Comparison of ENCODE assay signal across 14 cellular contexts in genomic region chr4:101304916-101305315, GRCh38. TPM values are rescaled to one million over a fixed set of nuclear protein-coding genes. Genes with fewer than 3 reads are reported as not detected.
DNase-seq lines count a peak whose midpoint lies in the region; ATAC-seq, FAIRE-seq and TF ChIP-seq lines count a peak whose summit lies in the region.
"Had no signal": no experiment of that assay in that cellular context is flagged by ENCODE, and none has a peak within 500 bp of the region (broad histone marks: within the 10 kb centered on the region; RNA-seq: fewer than 3 reads in every experiment).

No MANE protein-coding gene starts in this region.

- H3K27ac Mint-ChIP-seq in Caco-2 (ENCODE audit: unreplicated experiment), result no peak overlapping the region
- H3K27ac Mint-ChIP-seq: activated naive CD4-positive, alpha-beta T cell treated with anti-CD3 and anti-CD28 coated beads, Interleukin-2, amount 50 U/mL, for 24 hours had no signal

- no TSS peak for BruUV-seq in Caco-2 (replicated peaks; lab: Mats Ljungman, UMichigan)

- peaks cover 2% of the 10 kb centered on the region for H4K20me1 ChIP-seq in keratinocyte (ENCODE audit: control insufficient read depth, extremely low read depth, insufficient read depth, low read length)

- TF ChIP-seq CTCF in LNCaP clone FGC (IDR thresholded peaks at IDR 0.05; ENCODE audit: control insufficient read depth, extremely low read depth, insufficient read depth) (no peak), astrocyte of the spinal cord (IDR thresholded peaks at IDR 0.05; ENCODE audit: low read depth, low read length) (no peak), keratinocyte (optimal IDR thresholded peaks at IDR 0.05 in 1 of 3, IDR thresholded peaks at IDR 0.05 in 1 of 3, conservative IDR thresholded peaks at IDR 0.05 in 1 of 3; ENCODE audit: extremely low read depth in 1 of 3, insufficient read depth in 2 of 3, low read length in 3 of 3) (no peak), Caco-2 (IDR thresholded peaks at IDR 0.05; ENCODE audit: insufficient read depth in 1 of 2, low read depth in 1 of 2, low read length in 1 of 2, severe bottlenecking in 1 of 2, unreplicated experiment in 1 of 2) (no peak), mucosa of descending colon (IDR thresholded peaks at IDR 0.05) (no peak)

- H3K36me3 Mint-ChIP-seq in Caco-2 (ENCODE audit: insufficient read depth, unreplicated experiment), result no peaks in the 10 kb centered on the region
- H3K36me3 Mint-ChIP-seq: activated naive CD4-positive, alpha-beta T cell treated with anti-CD3 and anti-CD28 coated beads, Interleukin-2, amount 50 U/mL, for 24 hours had no signal

- POLR2A ChIA-PET in Caco-2 (lab: Charles Lee), result no interaction called here

- no peak overlapping the region for H3K4me2 ChIP-seq in keratinocyte (ENCODE audit: control insufficient read depth, extremely low read depth, insufficient read depth, low read depth, low read length)

- no peaks in the 10 kb centered on the region for H3K4me1 Mint-ChIP-seq in Caco-2 (ENCODE audit: low read depth, unreplicated experiment)

- no peaks in the 10 kb centered on the region for H3K9me3 Mint-ChIP-seq in Caco-2 (ENCODE audit: unreplicated experiment)
- H3K9me3 Mint-ChIP-seq: activated naive CD4-positive, alpha-beta T cell treated with anti-CD3 and anti-CD28 coated beads, Interleukin-2, amount 50 U/mL, for 24 hours had no signal

- CTCF ChIA-PET in Caco-2 (lab: Charles Lee), result no interaction called here

- no peak for ATAC-seq in GM18498 (IDR thresholded peaks at IDR 0.05; ENCODE audit: unreplicated experiment)
- no peak for ATAC-seq in mucosa of descending colon
- no peak for ATAC-seq in left colon

- no peak overlapping the region for H3K27ac ChIP-seq in keratinocyte (ENCODE audit: control insufficient read depth, insufficient read depth, low read length)
- H3K27ac ChIP-seq: suprapubic skin had no signal

- intact Hi-C loops in Caco-2 (cut with micrococcal nuclease; ENCODE audit: unreplicated experiment), result no loop called here
- intact Hi-C loops in mucosa of descending colon (cut with DNase I, micrococcal nuclease), result no loop called here
- intact Hi-C loops in left colon (cut with DNase I, micrococcal nuclease), result no loop called here

- in situ Hi-C loops in astrocyte of the spinal cord (cut with HindIII; ENCODE audit: low sequenced_read_pairs), result no loop called here

- dilution Hi-C loops in keratinocyte (cut with MboI; ENCODE audit: extremely low pct_ligation_motif_present, low sequenced_read_pairs), result no loop called here

- H3K9ac ChIP-seq in keratinocyte (ENCODE audit: control insufficient read depth, extremely low read depth, insufficient read depth, low read length), result no peak overlapping the region

- peak; percentile 46 for FAIRE-seq in keratinocyte (lab: Jason Lieb, UNC)

- H3K9me1 ChIP-seq in keratinocyte (ENCODE audit: control insufficient read depth, extremely low read depth, insufficient read depth, low read length), result no peaks in the 10 kb centered on the region

- H3K9me3 ChIP-seq in keratinocyte (ENCODE audit: control insufficient read depth, low read depth, low read length) (no peaks in the 10 kb centered on the region), Caco-2 (no peaks in the 10 kb centered on the region), mucosa of descending colon (no peaks in the 10 kb centered on the region)
- H3K9me3 ChIP-seq: suprapubic skin had no signal

- no peaks in the 10 kb centered on the region for H3K27me3 Mint-ChIP-seq in Caco-2 (ENCODE audit: insufficient read depth, unreplicated experiment)
- H3K27me3 Mint-ChIP-seq: activated naive CD4-positive, alpha-beta T cell treated with anti-CD3 and anti-CD28 coated beads, Interleukin-2, amount 50 U/mL, for 24 hours had no signal

- H3K36me3 ChIP-seq in keratinocyte (ENCODE audit: control insufficient read depth in 2 of 2, extremely low read depth in 1 of 2, insufficient read depth in 2 of 2, low read length in 2 of 2), result no peaks in the 10 kb centered on the region
- no peaks in the 10 kb centered on the region; the same call in 1 of the 2 replicates for H3K36me3 ChIP-seq in Caco-2 (ENCODE audit: control insufficient read depth, insufficient read depth, low read length)
- H3K36me3 ChIP-seq in mucosa of descending colon (ENCODE audit: low read depth), result no peaks in the 10 kb centered on the region
- H3K36me3 ChIP-seq: suprapubic skin had no signal

- peaks cover 25% of the 10 kb centered on the region for H3K4me1 ChIP-seq in keratinocyte (ENCODE audit: control insufficient read depth, extremely low read depth, insufficient read depth, low read length)
- no peaks in the 10 kb centered on the region for H3K4me1 ChIP-seq in Caco-2
- H3K4me1 ChIP-seq in mucosa of descending colon (ENCODE audit: low read depth), result no peaks in the 10 kb centered on the region

- H2AFZ ChIP-seq in keratinocyte (ENCODE audit: control insufficient read depth, low read length), result no peak overlapping the region

- H3K27me3 ChIP-seq in keratinocyte (ENCODE audit: control insufficient read depth, extremely low read depth, insufficient read depth, low read length) (no peaks in the 10 kb centered on the region), Caco-2 (replicated peaks; ENCODE audit: control insufficient read depth, insufficient read depth, low read length) (no peaks in the 10 kb centered on the region)
- H3K27me3 ChIP-seq: suprapubic skin had no signal

- peaks cover 85% of the 10 kb centered on the region for H3K79me2 ChIP-seq in keratinocyte (ENCODE audit: control insufficient read depth, insufficient read depth, low read length)

- DNase-seq in Ammon's horn (ENCODE audit: low spot score) (peak; percentile 72), LNCaP clone FGC (ENCODE audit: low read depth) (peak; percentile 51), astrocyte of the spinal cord (ENCODE audit: low read depth, low spot score) (peak; percentile 71), keratinocyte (ENCODE audit: low read depth, low spot score) (no peak), Caco-2 (no peak), mucosa of descending colon (no peak), left colon (no peak)
- DNase-seq: activated CD4-positive, alpha-beta T cell treated with anti-CD3 and anti-CD28 coated beads for 48 hours; effector memory CD4-positive, alpha-beta T cell; NCI-H2081; stimulated activated CD4-positive, alpha-beta T cell treated with anti-CD3 and anti-CD28 coated beads, Interleukin-4, amount 100 ng/mL, for 4 hours had no signal

- no peak overlapping the region for H3K4me3 ChIP-seq in LNCaP clone FGC (ENCODE audit: low read depth, low read length)
- no peak overlapping the region for H3K4me3 ChIP-seq in astrocyte of the spinal cord (ENCODE audit: low read depth, low read length)
- no peak overlapping the region for H3K4me3 ChIP-seq in keratinocyte (ENCODE audit: control insufficient read depth in 2 of 3, extremely low read depth in 1 of 3, insufficient read depth in 2 of 3, low read depth in 1 of 3, low read length in 3 of 3)
- H3K4me3 ChIP-seq in Caco-2 (ENCODE audit: low read depth, low read length), result no peak overlapping the region
- H3K4me3 ChIP-seq in mucosa of descending colon, result no peak overlapping the region
- H3K4me3 ChIP-seq: suprapubic skin had no signal

- no peak overlapping the region for H3K4me3 Mint-ChIP-seq in Caco-2 (ENCODE audit: unreplicated experiment)
- H3K4me3 Mint-ChIP-seq: activated naive CD4-positive, alpha-beta T cell treated with anti-CD3 and anti-CD28 coated beads, Interleukin-2, amount 50 U/mL, for 24 hours had no signal

RNA-seq across cellular contexts. Expression of gene PPP3CA, which starts 42.4 kb away (rescaled TPM):
- polyA plus RNA-seq in keratinocyte, result 24.9 to 44.0 TPM (median 43.3 TPM) in 3 replicates
- 8.5 TPM for polyA plus RNA-seq in keratinocyte (2011; ENCODE audit: low read depth)
- polyA plus RNA-seq in keratinocyte (2011; cell fraction: cytosol; rRNA removed), result 26.2 and 53.3 TPM in 2 replicates
- polyA plus RNA-seq in keratinocyte (2011; cell fraction: nucleus; rRNA removed), result 47.2 and 53.1 TPM in 2 replicates
- polyA plus RNA-seq in keratinocyte (2012; ENCODE audit: low replicate concordance), result 26.5 and 65.2 TPM in 2 replicates
- 30.8 to 95.0 TPM (median 41.5 TPM) in 3 replicates for polyA minus RNA-seq in keratinocyte
- 63.1 TPM for polyA minus RNA-seq in keratinocyte (2011; cell fraction: cytosol; rRNA and poly(A)+ RNA removed)
- polyA minus RNA-seq in keratinocyte (2011; cell fraction: nucleus; rRNA and poly(A)+ RNA removed), result 61.9 and 124 TPM in 2 replicates
- total RNA-seq in Caco-2 (2022), result 33.8 and 34.1 TPM in 2 replicates
- 10 to 100 TPM; 38.3 to 47.6 (median 40.4) TPM for total RNA-seq in mucosa of descending colon
- 10 to 100 TPM; 38.0 to 59.5 TPM for total RNA-seq in left colon

Comparison
In these comparisons a context has a peak if more than half of its experiments do, and no peak if none do; other contexts are left out.
1. DNase-seq: peak in Ammon's horn (single experiment), LNCaP clone FGC (single experiment) and astrocyte of the spinal cord (single experiment); none in keratinocyte (single experiment), Caco-2 (0 of 2), mucosa of descending colon (0 of 3) and left colon (0 of 2).